20 cellular contexts compared by ENCODE assay signal in genomic region chr12:101901782-101902181, GRCh38. TPM values are rescaled to one million over a fixed set of nuclear protein-coding genes. Genes with fewer than 3 reads are reported as not detected.
DNase-seq lines count a peak whose midpoint lies in the region; ATAC-seq and TF ChIP-seq lines count a peak whose summit lies in the region.
"Had no signal": no experiment of that assay in that cellular context is flagged by ENCODE, and none has a peak within 500 bp of the region (broad histone marks: within the 10 kb centered on the region; RNA-seq: fewer than 3 reads in every experiment).

No MANE protein-coding gene starts in this region.

- H3K27me3 ChIP-seq in lower lobe of right lung (ENCODE audit: low read depth) (no peaks in the 10 kb centered on the region), upper lobe of right lung (no peaks in the 10 kb centered on the region), mammary epithelial cell (ENCODE audit: insufficient read depth, low read length) (no peaks in the 10 kb centered on the region)
- H3K27me3 ChIP-seq: BLaER1 had no signal

- no TSS peak for BruUV-seq in mammary epithelial cell (replicated peaks; lab: Mats Ljungman, UMichigan)

- H3K4me2 ChIP-seq in mammary epithelial cell (ENCODE audit: insufficient read depth, low read depth, low read length): no peak overlapping the region
- H3K4me2 ChIP-seq: BLaER1, GM23338 had no signal

- peak in 2 of 3 donors; percentile 54 to 72 for ATAC-seq in natural killer cell
- no peak for ATAC-seq in natural killer cell treated with Interleukin-12 subunit alpha and Interleukin-12 subunit beta and Interleukin-15 and Interleukin-18, amount 100 ng/mL, for 72 hours
- ATAC-seq in lower lobe of right lung: no peak
- no peak for ATAC-seq in upper lobe of right lung
- ATAC-seq: CD8-positive, alpha-beta T cell; GM23338 had no signal

- H3K4me1 Mint-ChIP-seq in natural killer cell: peaks cover 8 to 18% of the 10 kb centered on the region in 2 donors
- H3K4me1 Mint-ChIP-seq in natural killer cell treated with Interleukin-12 subunit alpha and Interleukin-12 subunit beta and Interleukin-15 and Interleukin-18, amount 100 ng/mL, for 72 hours (ENCODE audit: low read depth in 2 of 2): peaks cover 14 to 20% of the 10 kb centered on the region in 2 donors
- peaks cover 22% of the 10 kb centered on the region for H3K4me1 Mint-ChIP-seq in endothelial cell (ENCODE audit: unreplicated experiment)
- H3K4me1 Mint-ChIP-seq: CD4-positive, CD25-positive, alpha-beta regulatory T cell had no signal

- intact Hi-C loops in natural killer cell (cut with micrococcal nuclease) (no loop called here), lower lobe of right lung (cut with DNase I) (no loop called here), upper lobe of right lung (cut with DNase I) (no loop called here), mammary epithelial cell (cut with micrococcal nuclease) (no loop called here)

- no peak overlapping the region for H3K4me3 Mint-ChIP-seq in natural killer cell
- H3K4me3 Mint-ChIP-seq in natural killer cell treated with Interleukin-12 subunit alpha and Interleukin-12 subunit beta and Interleukin-15 and Interleukin-18, amount 100 ng/mL, for 72 hours: no peak overlapping the region
- H3K4me3 Mint-ChIP-seq in endothelial cell (ENCODE audit: unreplicated experiment): no peak overlapping the region
- H3K4me3 Mint-ChIP-seq: B cell; CD8-positive, alpha-beta T cell; GM23338; HFFc6 had no signal

- dilution Hi-C loops in mammary epithelial cell (cut with HindIII; ENCODE audit: low sequenced_read_pairs): no loop called here

- TF ChIP-seq CTCF in natural killer cell (IDR thresholded peaks at IDR 0.05) (no peak), endothelial cell (IDR thresholded peaks at IDR 0.05; ENCODE audit: unreplicated experiment) (no peak), lower lobe of right lung (IDR thresholded peaks at IDR 0.05) (no peak), upper lobe of right lung (IDR thresholded peaks at IDR 0.05) (no peak), mammary epithelial cell (conservative IDR thresholded peaks at IDR 0.05 in 1 of 2, IDR thresholded peaks at IDR 0.05 in 1 of 2; ENCODE audit: extremely low read depth in 1 of 2, insufficient read depth in 1 of 2, low read depth in 1 of 2, low read length in 2 of 2) (no peak)

- H3K9me3 Mint-ChIP-seq in natural killer cell (no peaks in the 10 kb centered on the region), endothelial cell (ENCODE audit: unreplicated experiment) (no peaks in the 10 kb centered on the region)
- no peaks in the 10 kb centered on the region for H3K9me3 Mint-ChIP-seq in natural killer cell treated with Interleukin-12 subunit alpha and Interleukin-12 subunit beta and Interleukin-15 and Interleukin-18, amount 100 ng/mL, for 72 hours
- H3K9me3 Mint-ChIP-seq: CD4-positive, CD25-positive, alpha-beta regulatory T cell; CD8-positive, alpha-beta T cell; GM23338; HFFc6 had no signal

- H3K4me3 ChIP-seq in lower lobe of right lung: no peak overlapping the region
- no peak overlapping the region for H3K4me3 ChIP-seq in upper lobe of right lung
- no peak overlapping the region for H3K4me3 ChIP-seq in mammary epithelial cell (replicated peaks in 1 of 3; ENCODE audit: insufficient read depth in 1 of 3, low read depth in 2 of 3, low read length in 3 of 3)
- H3K4me3 ChIP-seq: BLaER1, GM23338, HAP-1 had no signal

- DNase-seq in natural killer cell: no peak
- no peak for DNase-seq in natural killer cell treated with Interleukin-12 subunit alpha and Interleukin-12 subunit beta and Interleukin-15 and Interleukin-18, amount 100 ng/mL, for 72 hours (ENCODE audit: low spot score)
- no peak for DNase-seq in endothelial cell (ENCODE audit: low spot score)
- no peak for DNase-seq in lower lobe of right lung
- no peak for DNase-seq in upper lobe of right lung
- DNase-seq in ureter (ENCODE audit: low spot score): no peak
- DNase-seq in mammary epithelial cell: no peak
- no peak for DNase-seq in DMS 273 treated with DMSO at 0.1 percent for 48 hours (lab: John Stamatoyannopoulos, UW)
- DNase-seq: Caco-2; CD4-positive, CD25-positive, alpha-beta regulatory T cell; CD8-positive, alpha-beta T cell; DMS53; DMS79 treated with DMSO at 0.1 percent for 48 hours; HFFc6 had no signal

- H3K27ac Mint-ChIP-seq in natural killer cell (peak overlapping the region in 1 of 2 donors; percentile 75), endothelial cell (ENCODE audit: unreplicated experiment) (peak overlapping the region; percentile 25)
- H3K27ac Mint-ChIP-seq in natural killer cell treated with Interleukin-12 subunit alpha and Interleukin-12 subunit beta and Interleukin-15 and Interleukin-18, amount 100 ng/mL, for 72 hours: peak overlapping the region in 1 of 2 donors; percentile 45
- H3K27ac Mint-ChIP-seq: B cell; CD4-positive, CD25-positive, alpha-beta regulatory T cell; CD8-positive, alpha-beta T cell; GM23338; HFFc6 had no signal

- peak overlapping the region; percentile 42 for H3K27ac ChIP-seq in lower lobe of right lung
- peak overlapping the region; percentile 25 for H3K27ac ChIP-seq in upper lobe of right lung
- H3K27ac ChIP-seq in mammary epithelial cell (ENCODE audit: insufficient read depth, low read depth, low read length): no peak overlapping the region
- H3K27ac ChIP-seq: 22Rv1, BLaER1, C4-2B had no signal

- in situ Hi-C loops in mammary epithelial cell (cut with MboI; ENCODE audit: low sequenced_read_pairs in 2 of 2): no loop called here

- no peaks in the 10 kb centered on the region for H3K36me3 Mint-ChIP-seq in natural killer cell
- peaks cover 10% of the 10 kb centered on the region for H3K36me3 Mint-ChIP-seq in natural killer cell treated with Interleukin-12 subunit alpha and Interleukin-12 subunit beta and Interleukin-15 and Interleukin-18, amount 100 ng/mL, for 72 hours
- peaks cover 7% of the 10 kb centered on the region for H3K36me3 Mint-ChIP-seq in endothelial cell (ENCODE audit: low read depth, unreplicated experiment)

- no peaks in the 10 kb centered on the region for H4K20me1 ChIP-seq in mammary epithelial cell (ENCODE audit: insufficient read depth, low read length)
- H4K20me1 ChIP-seq: BLaER1 had no signal

- H3K79me2 ChIP-seq in mammary epithelial cell (ENCODE audit: insufficient read depth, low read length): no peaks in the 10 kb centered on the region

- 75% methylated on average over 2 of the region's 3 CpGs for WGBS in mammary epithelial cell (ENCODE audit: low coverage, missing lambda C conversion rate)

- H3K27me3 Mint-ChIP-seq in natural killer cell (ENCODE audit: low read depth in 2 of 2) (no peaks in the 10 kb centered on the region), endothelial cell (ENCODE audit: unreplicated experiment) (peaks cover 2% of the 10 kb centered on the region)
- H3K27me3 Mint-ChIP-seq in natural killer cell treated with Interleukin-12 subunit alpha and Interleukin-12 subunit beta and Interleukin-15 and Interleukin-18, amount 100 ng/mL, for 72 hours: no peaks in the 10 kb centered on the region
- H3K27me3 Mint-ChIP-seq: B cell had no signal

- H3K36me3 ChIP-seq in lower lobe of right lung: peaks cover 52% of the 10 kb centered on the region
- peaks cover 32% of the 10 kb centered on the region for H3K36me3 ChIP-seq in upper lobe of right lung
- no peaks in the 10 kb centered on the region for H3K36me3 ChIP-seq in mammary epithelial cell (ENCODE audit: insufficient read depth, low read length)
- H3K36me3 ChIP-seq: HAP-1 had no signal

- CTCF ChIA-PET in mammary epithelial cell (lab: Charles Lee; ENCODE audit: low non-redundant PET): no interaction called here

- no peaks in the 10 kb centered on the region for H3K9me3 ChIP-seq in lower lobe of right lung
- H3K9me3 ChIP-seq in upper lobe of right lung: no peaks in the 10 kb centered on the region
- no peaks in the 10 kb centered on the region for H3K9me3 ChIP-seq in mammary epithelial cell (replicated peaks; ENCODE audit: insufficient read depth, low read length)
- H3K9me3 ChIP-seq: BLaER1, Caco-2, HAP-1 had no signal

- H2AFZ ChIP-seq in mammary epithelial cell (ENCODE audit: low read depth, low read length): no peak overlapping the region
- H2AFZ ChIP-seq: GM23338 had no signal

- no peak overlapping the region for H3K9ac ChIP-seq in mammary epithelial cell (ENCODE audit: insufficient read depth, low read length)
- H3K9ac ChIP-seq: BLaER1 had no signal

- H3K4me1 ChIP-seq in lower lobe of right lung (peaks cover 25% of the 10 kb centered on the region), upper lobe of right lung (peaks cover 23% of the 10 kb centered on the region), mammary epithelial cell (ENCODE audit: insufficient read depth, low read length) (no peaks in the 10 kb centered on the region)
- H3K4me1 ChIP-seq: BLaER1, Caco-2, HAP-1 had no signal

RNA-seq across cellular contexts. Expression of gene DRAM1, which starts 24.4 kb away (rescaled TPM):
- total RNA-seq in natural killer cell: 10 to 100 TPM in 1 of 3 donors, 1 to 10 TPM in 2; 9.8 to 10.5 (median 10.0) TPM
- total RNA-seq in natural killer cell treated with Interleukin-12 subunit alpha and Interleukin-12 subunit beta and Interleukin-15 and Interleukin-18, amount 100 ng/mL, for 72 hours: 10 to 100 TPM; 24.5 to 63.0 TPM
- 26.9 TPM for total RNA-seq in endothelial cell (ENCODE audit: unreplicated experiment)
- total RNA-seq in lower lobe of right lung: 148 TPM
- 162 TPM for total RNA-seq in upper lobe of right lung
- 16.4 TPM for total RNA-seq in ureter
- total RNA-seq in mammary epithelial cell: 10 to 100 TPM; 24.1 to 35.2 TPM
- 11.2 TPM for polyA plus RNA-seq in mammary epithelial cell
- polyA minus RNA-seq in mammary epithelial cell: 10.1 TPM

Comparison
In these comparisons a context has a peak if more than half of its experiments do, and no peak if none do; other contexts are left out.
1. ATAC-seq: peak in natural killer cell (2 of 3); none in natural killer cell treated with Interleukin-12 subunit alpha and Interleukin-12 subunit beta and Interleukin-15 and Interleukin-18, amount 100 ng/mL, for 72 hours (0 of 2), lower lobe of right lung (0 of 2) and upper lobe of right lung (single experiment).